18 cellular contexts compared by ENCODE assay signal in genomic region chr1:236084386-236084730, GRCh38. TPM values are rescaled to one million over a fixed set of nuclear protein-coding genes. Genes with fewer than 3 reads are reported as not detected.
DNase-seq lines count a peak whose midpoint lies in the region; ATAC-seq, FAIRE-seq and TF ChIP-seq lines count a peak whose summit lies in the region.
"Had no signal": no experiment of that assay in that cellular context is flagged by ENCODE, and none has a peak within 500 bp of the region (broad histone marks: within the 10 kb centered on the region; RNA-seq: fewer than 3 reads in every experiment).

No MANE protein-coding gene starts in this region.

- H3K4me3 ChIP-seq in HepG2 (replicated peaks in 1 of 3; ENCODE audit: insufficient read depth in 1 of 3, low read depth in 2 of 3, low read length in 3 of 3) (no peak overlapping the region), right lobe of liver (no peak overlapping the region), WERI-Rb-1 (ENCODE audit: low read depth, low read length) (no peak overlapping the region), H1 (ENCODE audit: extremely low read depth in 1 of 4, insufficient read depth in 2 of 4, low read depth in 3 of 4, low read length in 4 of 4) (no peak overlapping the region)
- H3K4me3 ChIP-seq: GM23338 had no signal

- intact Hi-C loops in HepG2 (cut with micrococcal nuclease; ENCODE audit: unreplicated experiment): no loop called here
- intact Hi-C loops in right lobe of liver (cut with DNase I): no loop called here
- intact Hi-C loops in sciatic nerve (cut with DNase I): no loop called here

- H3K18ac ChIP-seq in H1 (ENCODE audit: extremely low read depth, low read length): no peak overlapping the region

- H3K9me3 ChIP-seq in HepG2 (ENCODE audit: low read length) (no peaks in the 10 kb centered on the region), right lobe of liver (no peaks in the 10 kb centered on the region), WERI-Rb-1 (ENCODE audit: severe bottlenecking) (peaks cover 4% of the 10 kb centered on the region), H1 (ENCODE audit: insufficient read depth in 2 of 2, low read depth in 1 of 2, low read length in 1 of 2) (no peaks in the 10 kb centered on the region)

- H4K5ac ChIP-seq in H1 (ENCODE audit: insufficient read length, low read depth, low read length): no peak overlapping the region

- H2AFZ ChIP-seq in HepG2 (ENCODE audit: low read length) (no peak overlapping the region), H1 (ENCODE audit: low read length) (no peak overlapping the region)

- H3K4me2 ChIP-seq in HepG2 (ENCODE audit: low read depth, low read length) (peak overlapping the region; percentile 32), H1 (ENCODE audit: insufficient read depth in 1 of 2, low read depth in 2 of 2, low read length in 2 of 2) (no peak overlapping the region)
- H3K4me2 ChIP-seq: GM23338 had no signal

- no peak overlapping the region for H2BK120ac ChIP-seq in H1 (replicated peaks; ENCODE audit: low read depth, low read length)

- H3K79me1 ChIP-seq in H1 (ENCODE audit: low read depth, low read length): no peaks in the 10 kb centered on the region

- H2BK12ac ChIP-seq in H1 (ENCODE audit: low read depth, low read length): no peak overlapping the region

- WGBS in HepG2 (ENCODE audit: low lambda C conversion rate): 48% methylated on average over 3 of the region's 3 CpGs
- 67% methylated on average over 1 of the region's 3 CpGs for WGBS in right lobe of liver (ENCODE audit: insufficient coverage, low coverage, low lambda C conversion rate, missing lambda C conversion rate)
- 89% methylated on average over 3 of the region's 3 CpGs; no CpG with 5 or more reads in 1 of the 2 experiments for WGBS in H1 (ENCODE audit: extremely low coverage in 1 of 2, insufficient coverage in 1 of 2, insufficient read length in 1 of 2, insufficient replicate concordance in 2 of 2, low coverage in 1 of 2, low lambda C conversion rate in 2 of 2, missing lambda C conversion rate in 1 of 2), 2 experiments

- no peaks in the 10 kb centered on the region for H4K20me1 ChIP-seq in HepG2 (ENCODE audit: insufficient read depth, low read length)
- H4K20me1 ChIP-seq in H1 (replicated peaks in 1 of 2; ENCODE audit: control insufficient read depth in 1 of 2, insufficient read depth in 2 of 2, low read length in 2 of 2): peaks cover 0 to 5% of the 10 kb centered on the region in 2 experiments

- H2BK5ac ChIP-seq in H1 (ENCODE audit: low read depth, low read length): no peak overlapping the region

- H3K23me2 ChIP-seq in H1 (ENCODE audit: low read depth, low read length): peaks cover 7% of the 10 kb centered on the region; the same call in 1 of the 2 replicates

- ATAC-seq in HepG2 (no peak), right lobe of liver (no peak), sciatic nerve (no peak), GM19035 (IDR thresholded peaks at IDR 0.05; ENCODE audit: unreplicated experiment) (no peak)
- ATAC-seq: GM23338, HCT116 had no signal

- DNase-seq in HepG2 (ENCODE audit: low spot score) (no peak), right lobe of liver (no peak), WERI-Rb-1 (no peak), H1 (ENCODE audit: low read depth in 1 of 2, low spot score in 2 of 2) (no peak), sciatic nerve (ENCODE audit: low spot score) (peak; percentile 9), NOMO-1 (lab: John Stamatoyannopoulos, UW; ENCODE audit: unreplicated experiment in 2 of 2) (no peak)
- no peak for DNase-seq in activated naive CD4-positive, alpha-beta T cell treated with anti-CD3 and anti-CD28 coated beads, Interleukin-2, amount 50 U/mL, for 16 hours
- DNase-seq: C1 segment of cervical spinal cord; CD4-positive, CD25-positive, alpha-beta regulatory T cell; CD8-positive, alpha-beta memory T cell; COR-L47; H7 had no signal

- CTCF ChIA-PET in HepG2 (lab: Yijun Ruan, JAX; ENCODE audit: low intra/inter-chr PET ratio, low total read pairs): no interaction called here
- CTCF ChIA-PET in H1 (lab: Charles Lee; ENCODE audit: partially characterized antibody): interaction anchor here (0.6 kb wide), 1 partner anchor 1301 kb away, joined by 3 read pairs; no protein-coding TSS in a partner anchor

- in situ Hi-C loops in HepG2 (cut with HindIII; ENCODE audit: extremely low pct_ligation_motif_present, low pct_unique_long_range_greater_than_20kb): no loop called here

- H2BK15ac ChIP-seq in H1 (ENCODE audit: low read length): no peak overlapping the region

- no TSS peak for BruUV-seq in HepG2 (replicated peaks; lab: Mats Ljungman, UMichigan)

- TF ChIP-seq EP300 in HepG2 (IDR thresholded peaks at IDR 0.05; ENCODE audit: low read depth in 2 of 2, low read length in 2 of 2) (no peak), HepG2 (CRISPR knock-in tag; IDR thresholded peaks at IDR 0.05; ENCODE audit: borderline replicate concordance) (no peak), H1 (IDR thresholded peaks at IDR 0.05; ENCODE audit: borderline replicate concordance in 1 of 2, low read depth in 2 of 2, low read length in 2 of 2) (no peak)

- TF ChIP-seq POLR2A in HepG2 (IDR thresholded peaks at IDR 0.05; ENCODE audit: insufficient read depth in 1 of 2, low read depth in 2 of 2, low read length in 2 of 2) (no peak), right lobe of liver (IDR thresholded peaks at IDR 0.05) (no peak), H1 (IDR thresholded peaks at IDR 0.05; ENCODE audit: control extremely low read depth in 1 of 2, low read depth in 2 of 2, low read length in 2 of 2) (no peak)

- H4K8ac ChIP-seq in H1 (ENCODE audit: extremely low read depth, insufficient read depth, low read length): no peak overlapping the region

- TF ChIP-seq CTCF in HepG2 (CRISPR knock-in tag; IDR thresholded peaks at IDR 0.05): no peak
- TF ChIP-seq CTCF in right lobe of liver (IDR thresholded peaks at IDR 0.05): no peak
- TF ChIP-seq CTCF in WERI-Rb-1 (IDR thresholded peaks at IDR 0.05; ENCODE audit: low read depth, low read length): no peak
- TF ChIP-seq CTCF in H1 (IDR thresholded peaks at IDR 0.05; ENCODE audit: control extremely low read depth in 1 of 3, insufficient read depth in 1 of 3, low read depth in 1 of 3, low read length in 3 of 3): no peak

- H3K23ac ChIP-seq in H1 (ENCODE audit: insufficient read length): no peak overlapping the region

- H3K9ac ChIP-seq in HepG2 (ENCODE audit: insufficient read depth, low read depth, low read length) (no peak overlapping the region), H1 (replicated peaks in 1 of 4; ENCODE audit: extremely low read depth in 1 of 4, low read depth in 3 of 4, low read length in 3 of 4) (no peak overlapping the region)

- H4K91ac ChIP-seq in H1 (replicated peaks; ENCODE audit: insufficient read length, low read length): no peak overlapping the region

- no peak overlapping the region for H3K4ac ChIP-seq in H1 (replicated peaks; ENCODE audit: insufficient read length, low read depth, low read length)

- TF ChIP-seq RAD21 in HepG2 (CRISPR knock-in tag; IDR thresholded peaks at IDR 0.05) (no peak), H1 (IDR thresholded peaks at IDR 0.05 in 1 of 2, conservative IDR thresholded peaks at IDR 0.05 in 1 of 2; ENCODE audit: low read depth in 2 of 2, low read length in 2 of 2) (no peak)

- H3K4me1 ChIP-seq in HepG2 (ENCODE audit: insufficient read depth, low read length) (peaks cover 20% of the 10 kb centered on the region), right lobe of liver (no peaks in the 10 kb centered on the region), H1 (replicated peaks in 1 of 4; ENCODE audit: control insufficient read depth in 3 of 4, insufficient read depth in 4 of 4, low read length in 3 of 4) (no peaks in the 10 kb centered on the region)

- no peak overlapping the region for H3K14ac ChIP-seq in H1 (ENCODE audit: insufficient read length)

- H3K36me3 ChIP-seq in HepG2 (replicated peaks in 1 of 2; ENCODE audit: control insufficient read depth in 1 of 2, insufficient read depth in 2 of 2, low read length in 2 of 2): no peaks in the 10 kb centered on the region
- no peaks in the 10 kb centered on the region for H3K36me3 ChIP-seq in right lobe of liver
- no peaks in the 10 kb centered on the region for H3K36me3 ChIP-seq in WERI-Rb-1
- H3K36me3 ChIP-seq in H1 (ENCODE audit: control insufficient read depth in 2 of 4, insufficient read depth in 4 of 4, low read length in 3 of 4): no peaks in the 10 kb centered on the region

- H3K27me3 ChIP-seq in HepG2 (ENCODE audit: control insufficient read depth in 1 of 2, insufficient read depth in 2 of 2, low read length in 2 of 2): peaks cover 0 to 10% of the 10 kb centered on the region in 2 experiments; a peak in 2 of 5 replicates
- no peaks in the 10 kb centered on the region for H3K27me3 ChIP-seq in right lobe of liver
- H3K27me3 ChIP-seq in WERI-Rb-1 (ENCODE audit: insufficient read depth, low read depth, severe bottlenecking): no peaks in the 10 kb centered on the region
- H3K27me3 ChIP-seq in H1 (replicated peaks in 1 of 4; ENCODE audit: control insufficient read depth in 3 of 4, extremely low read depth in 1 of 4, insufficient read depth in 3 of 4, low read length in 3 of 4): no peaks in the 10 kb centered on the region

- no peak overlapping the region for H2AK5ac ChIP-seq in H1 (ENCODE audit: low read depth, low read length)

- H2BK20ac ChIP-seq in H1 (ENCODE audit: low read length): no peak overlapping the region

- FAIRE-seq in HepG2 (lab: Jason Lieb, UNC): no peak
- no peak for FAIRE-seq in H1 (lab: Jason Lieb, UNC)
- FAIRE-seq: G401.6, HTR-8/SVneo had no signal

- H3K79me2 ChIP-seq in HepG2 (ENCODE audit: insufficient read depth, low read length) (no peaks in the 10 kb centered on the region), H1 (ENCODE audit: control insufficient read depth in 1 of 2, insufficient read depth in 2 of 2, low read length in 2 of 2) (no peaks in the 10 kb centered on the region)

- no peak overlapping the region for H3K56ac ChIP-seq in H1 (replicated peaks; ENCODE audit: insufficient read length, low read depth, low read length)

- POLR2A ChIA-PET in HepG2 (lab: Yijun Ruan, JAX) (no interaction called here), H1 (lab: Charles Lee; ENCODE audit: partially characterized antibody) (no interaction called here)

- H3K27ac ChIP-seq in HepG2 (ENCODE audit: extremely low read length, insufficient read depth, low read length) (no peak overlapping the region), right lobe of liver (no peak overlapping the region), WERI-Rb-1 (peak overlapping the region; percentile 17), H1 (ENCODE audit: low read depth, low read length) (no peak overlapping the region)

RNA-seq across cellular contexts. Expression of gene NID1, which starts 19.5 kb away (rescaled TPM):
- total RNA-seq in HepG2 (2016; rRNA removed; fragmentation: Illumina TruSeq; extraction: Trizol): 29.3 and 50.2 TPM in 2 replicates
- total RNA-seq in HepG2 (2016; cell fraction: cytosol; rRNA removed; fragmentation: Illumina TruSeq; extraction: Trizol; ENCODE audit: low read depth): 5.0 and 5.1 TPM in 2 replicates
- 22.1 and 49.8 TPM in 2 replicates for total RNA-seq in HepG2 (2016; cell fraction: insoluble cytoplasmic fraction; rRNA removed; fragmentation: Illumina TruSeq; extraction: Trizol)
- total RNA-seq in HepG2 (2016; cell fraction: membrane; rRNA removed; fragmentation: Illumina TruSeq; extraction: Trizol): 10.8 and 12.4 TPM in 2 replicates
- 68.9 and 87.3 TPM in 2 replicates for total RNA-seq in HepG2 (2016; cell fraction: nucleus; rRNA removed; fragmentation: Illumina TruSeq; extraction: Trizol)
- 56.1 and 77.2 TPM in 2 replicates for polyA plus RNA-seq in HepG2 (2011; rRNA removed)
- polyA plus RNA-seq in HepG2 (2011; cell fraction: cytosol; rRNA removed): 45.0 and 56.5 TPM in 2 replicates
- 102 and 105 TPM in 2 replicates for polyA plus RNA-seq in HepG2 (2011; cell fraction: nucleus; rRNA removed)
- polyA plus RNA-seq in HepG2 (2012): 122 and 152 TPM in 2 replicates
- polyA plus RNA-seq in HepG2 (2016; cell fraction: cytosol; fragmentation: Illumina TruSeq; extraction: Trizol; ENCODE audit: low read depth): 2.7 and 3.2 TPM in 2 replicates
- 25.6 and 37.4 TPM in 2 replicates for polyA plus RNA-seq in HepG2 (2016; cell fraction: insoluble cytoplasmic fraction; fragmentation: Illumina TruSeq; extraction: Trizol; ENCODE audit: low read depth)
- polyA plus RNA-seq in HepG2 (2016; cell fraction: membrane; fragmentation: Illumina TruSeq; extraction: Trizol; ENCODE audit: low read depth): 7.7 and 9.8 TPM in 2 replicates
- polyA plus RNA-seq in HepG2 (2016; cell fraction: nucleus; fragmentation: Illumina TruSeq; extraction: Trizol; ENCODE audit: insufficient read depth, low read depth): 108 and 114 TPM in 2 replicates
- 173 TPM in 1 of 2 replicates, not detected in the other for polyA minus RNA-seq in HepG2 (2011; rRNA and poly(A)+ RNA removed; ENCODE audit: low replicate concordance)
- polyA minus RNA-seq in HepG2 (2011; cell fraction: cytosol; rRNA and poly(A)+ RNA removed): 109 and 121 TPM in 2 replicates
- 60.0 and 68.8 TPM in 2 replicates for polyA minus RNA-seq in HepG2 (2011; cell fraction: nucleus; rRNA and poly(A)+ RNA removed)
- total RNA-seq in right lobe of liver: 10 to 100 TPM; 45.7 to 67.1 (median 59.1) TPM
- total RNA-seq in H1 (2021; fragmentation: NEBNext Ultra II Directional; extraction: Animal tissue kit (Norgen Biotek cat#: 25700)): 24.9 and 25.4 TPM in 2 replicates
- polyA plus RNA-seq in H1 (2011; rRNA removed): 20.9 and 32.3 TPM in 2 replicates
- 13.5 TPM for polyA plus RNA-seq in H1 (2011; cell fraction: cytosol; rRNA removed)
- polyA plus RNA-seq in H1 (2011; cell fraction: nucleus; rRNA removed): 41.0 TPM
- 23.2 to 28.5 TPM (median 24.9 TPM) in 4 replicates for polyA plus RNA-seq in H1 (2012, experiment 1 of 2)
- 10.7 TPM for polyA plus RNA-seq in H1 (2012, experiment 2 of 2)
- 82.7 TPM for polyA plus RNA-seq in H1 (2013, experiment 1 of 2)
- polyA plus RNA-seq in H1 (2013, experiment 2 of 2): 66.1 TPM
- polyA minus RNA-seq in H1 (2011; rRNA and poly(A)+ RNA removed): 23.0 and 27.1 TPM in 2 replicates
- 21.0 TPM for polyA minus RNA-seq in H1 (2011; cell fraction: cytosol; rRNA and poly(A)+ RNA removed)
- polyA minus RNA-seq in H1 (2011; cell fraction: nucleus; rRNA and poly(A)+ RNA removed): 15.5 TPM
- 87.6 TPM for total RNA-seq in sciatic nerve
- total RNA-seq: B cell had no signal
- polyA plus RNA-seq: CD4-positive, CD25-positive, alpha-beta regulatory T cell; CD8-positive, alpha-beta memory T cell had no signal

RNA-seq across cellular contexts. Expression of gene GPR137B, which starts 58.0 kb away (rescaled TPM):
- total RNA-seq in HepG2 (2016; rRNA removed; fragmentation: Illumina TruSeq; extraction: Trizol): 0.27 and 0.31 TPM in 2 replicates
- 0.35 and 0.40 TPM in 2 replicates for total RNA-seq in HepG2 (2016; cell fraction: cytosol; rRNA removed; fragmentation: Illumina TruSeq; extraction: Trizol; ENCODE audit: low read depth)
- 0.31 and 0.45 TPM in 2 replicates for total RNA-seq in HepG2 (2016; cell fraction: insoluble cytoplasmic fraction; rRNA removed; fragmentation: Illumina TruSeq; extraction: Trizol)
- total RNA-seq in HepG2 (2016; cell fraction: membrane; rRNA removed; fragmentation: Illumina TruSeq; extraction: Trizol): 0.31 and 0.37 TPM in 2 replicates
- 0.34 and 0.59 TPM in 2 replicates for total RNA-seq in HepG2 (2016; cell fraction: nucleus; rRNA removed; fragmentation: Illumina TruSeq; extraction: Trizol)
- polyA plus RNA-seq in HepG2 (2011; rRNA removed): 0.41 and 0.59 TPM in 2 replicates
- polyA plus RNA-seq in HepG2 (2011; cell fraction: cytosol; rRNA removed): 0.32 and 0.50 TPM in 2 replicates
- 0.72 and 0.85 TPM in 2 replicates for polyA plus RNA-seq in HepG2 (2011; cell fraction: nucleus; rRNA removed)
- 0.47 and 1.5 TPM in 2 replicates for polyA plus RNA-seq in HepG2 (2012)
- 0.21 and 0.23 TPM in 2 replicates for polyA plus RNA-seq in HepG2 (2016; cell fraction: cytosol; fragmentation: Illumina TruSeq; extraction: Trizol; ENCODE audit: low read depth)
- 0.35 and 0.58 TPM in 2 replicates for polyA plus RNA-seq in HepG2 (2016; cell fraction: insoluble cytoplasmic fraction; fragmentation: Illumina TruSeq; extraction: Trizol; ENCODE audit: low read depth)
- polyA plus RNA-seq in HepG2 (2016; cell fraction: membrane; fragmentation: Illumina TruSeq; extraction: Trizol; ENCODE audit: low read depth): 0.40 and 0.45 TPM in 2 replicates
- polyA plus RNA-seq in HepG2 (2016; cell fraction: nucleus; fragmentation: Illumina TruSeq; extraction: Trizol; ENCODE audit: insufficient read depth, low read depth): 0.70 and 0.75 TPM in 2 replicates
- 0.10 and 0.21 TPM in 2 replicates for polyA minus RNA-seq in HepG2 (2011; rRNA and poly(A)+ RNA removed; ENCODE audit: low replicate concordance)
- polyA minus RNA-seq in HepG2 (2011; cell fraction: cytosol; rRNA and poly(A)+ RNA removed): not detected in 2 replicates
- polyA minus RNA-seq in HepG2 (2011; cell fraction: nucleus; rRNA and poly(A)+ RNA removed): 0.52 and 1.2 TPM in 2 replicates
- total RNA-seq in right lobe of liver: 10 to 100 TPM in 2 of 6 experiments, 1 to 10 TPM in 4; 4.3 to 22.2 (median 7.6) TPM
- 7.4 and 7.7 TPM in 2 replicates for total RNA-seq in H1 (2021; fragmentation: NEBNext Ultra II Directional; extraction: Animal tissue kit (Norgen Biotek cat#: 25700))
- 6.4 and 6.9 TPM in 2 replicates for polyA plus RNA-seq in H1 (2011; rRNA removed)
- 3.8 TPM for polyA plus RNA-seq in H1 (2011; cell fraction: cytosol; rRNA removed)
- 17.5 TPM for polyA plus RNA-seq in H1 (2011; cell fraction: nucleus; rRNA removed)
- 4.8 to 6.8 TPM (median 6.4 TPM) in 4 replicates for polyA plus RNA-seq in H1 (2012, experiment 1 of 2)
- 2.7 TPM for polyA plus RNA-seq in H1 (2012, experiment 2 of 2)
- 7.5 TPM for polyA plus RNA-seq in H1 (2013, experiment 1 of 2)
- polyA plus RNA-seq in H1 (2013, experiment 2 of 2): 8.2 TPM
- polyA minus RNA-seq in H1 (2011; rRNA and poly(A)+ RNA removed): 6.5 and 7.5 TPM in 2 replicates
- polyA minus RNA-seq in H1 (2011; cell fraction: cytosol; rRNA and poly(A)+ RNA removed): 2.5 TPM
- polyA minus RNA-seq in H1 (2011; cell fraction: nucleus; rRNA and poly(A)+ RNA removed): 16.5 TPM
- 91.6 TPM for total RNA-seq in sciatic nerve

Comparison
In these comparisons a context has a peak if more than half of its experiments do, and no peak if none do; other contexts are left out.
1. Of the 41 proteins assayed by ChIP-seq in both HepG2 and H1: peak only in HepG2: HDAC2; only in H1: none; in both: KDM1A; in neither: 39.